8 cellular contexts compared by ENCODE assay signal in genomic region chr2:178522950-178523595, GRCh38. TPM values are rescaled to one million over a fixed set of nuclear protein-coding genes. Genes with fewer than 3 reads are reported as not detected.
A peak's percentile ranks its signal among the peaks of the same experiment; 100 is the strongest.
DNase-seq lines count a peak whose midpoint lies in the region; ATAC-seq and TF ChIP-seq lines count a peak whose summit lies in the region.

No MANE protein-coding gene starts in this region.

- CTCF ChIA-PET in SK-N-SH (lab: Yijun Ruan, JAX) = interaction anchor here (0.7 to 3.1 kb wide), 19 partner anchors 11 to 128 kb away, joined by 3 to 13 read pairs (median 5); partner anchors contain the start of gene PLEKHA3

- peak; percentile 58 for TF ChIP-seq RAD21 in SK-N-SH (IDR thresholded peaks at IDR 0.05; ENCODE audit: low read length)

- H3K4me1 Mint-ChIP-seq in activated naive CD8-positive, alpha-beta T cell treated with anti-CD3 and anti-CD28 coated beads for 36 hours = peaks cover 30% of the 10 kb centered on the region

- peak; percentile 97 for ATAC-seq in GM21528 (IDR thresholded peaks at IDR 0.05; ENCODE audit: low FRiP score, unreplicated experiment)
- ATAC-seq in Right ventricle myocardium superior (ENCODE audit: poor library complexity) = peak; percentile 83

- TF ChIP-seq POLR2A in ovary (IDR thresholded peaks at IDR 0.05) = peak; percentile 48

- DNase-seq in DMS79 (lab: John Stamatoyannopoulos, UW) (peak; percentile 7), SK-N-SH (peak; percentile 85), Right ventricle myocardium superior (peak; percentile 89), ovary (peak; percentile 76 to 89 (median 84)), tibial artery (peak; percentile 75 to 89)
- peak; percentile 86 for DNase-seq in activated naive CD8-positive, alpha-beta T cell treated with anti-CD3 and anti-CD28 coated beads for 36 hours

- H3K36me3 Mint-ChIP-seq in activated naive CD8-positive, alpha-beta T cell treated with anti-CD3 and anti-CD28 coated beads for 36 hours = peaks cover 19% of the 10 kb centered on the region

- H3K36me3 ChIP-seq in KMS-11 (ENCODE audit: insufficient read depth) = no peaks in the 10 kb centered on the region
- H3K36me3 ChIP-seq in SK-N-SH (replicated peaks in 1 of 2; ENCODE audit: control insufficient read depth in 1 of 2, insufficient read depth in 2 of 2, low read length in 1 of 2) = peaks cover 6 to 9% of the 10 kb centered on the region in 2 experiments
- no peaks in the 10 kb centered on the region for H3K36me3 ChIP-seq in ovary
- peaks cover 0 to 11% (median 10%) of the 10 kb centered on the region in 3 donors for H3K36me3 ChIP-seq in tibial artery

- H3K27me3 Mint-ChIP-seq in activated naive CD8-positive, alpha-beta T cell treated with anti-CD3 and anti-CD28 coated beads for 36 hours = no peaks in the 10 kb centered on the region

- H3K27me3 ChIP-seq in KMS-11 (ENCODE audit: insufficient read depth, low read depth) = no peaks in the 10 kb centered on the region
- H3K27me3 ChIP-seq in SK-N-SH (ENCODE audit: insufficient read depth) = no peaks in the 10 kb centered on the region
- no peaks in the 10 kb centered on the region for H3K27me3 ChIP-seq in ovary
- H3K27me3 ChIP-seq in tibial artery = no peaks in the 10 kb centered on the region

- POLR2A ChIA-PET in SK-N-SH (lab: Yijun Ruan, JAX) = interaction anchor here (1.5 to 2.8 kb wide), 3 partner anchors 14 to 109 kb away, joined by 3 to 12 read pairs (median 7); partner anchors contain the start of genes PJVK and PRKRA

- H2AFZ ChIP-seq in KMS-11 (ENCODE audit: low read depth) (no peak overlapping the region), SK-N-SH (ENCODE audit: low read depth) (peak overlapping the region; percentile 90)

- H3K27ac ChIP-seq in KMS-11 = no peak overlapping the region
- H3K27ac ChIP-seq in SK-N-SH (ENCODE audit: low read depth in 2 of 2, low read length in 1 of 2) = peak overlapping the region; percentile 71 to 80
- H3K27ac ChIP-seq in ovary = no peak overlapping the region
- peak overlapping the region; percentile 61 to 77 for H3K27ac ChIP-seq in tibial artery

- H3K4me1 ChIP-seq in KMS-11 (ENCODE audit: low read depth, poor library complexity, severe bottlenecking) = peaks cover under 1% of the 10 kb centered on the region
- peaks cover 0 to 3% of the 10 kb centered on the region in 2 experiments; a peak in 2 of 4 replicates for H3K4me1 ChIP-seq in SK-N-SH (ENCODE audit: control insufficient read depth in 1 of 2, insufficient read depth in 2 of 2, low read depth in 1 of 2, low read length in 1 of 2)
- H3K4me1 ChIP-seq in ovary (ENCODE audit: insufficient read depth) = peaks cover 1% of the 10 kb centered on the region
- peaks cover 0 to 10% (median 0%) of the 10 kb centered on the region in 4 donors for H3K4me1 ChIP-seq in tibial artery

- H3K4me3 ChIP-seq in KMS-11 (IDR thresholded peaks at IDR 0.05; ENCODE audit: insufficient read depth, low read depth, low read length) (no peak overlapping the region), SK-N-SH (ENCODE audit: low read depth in 2 of 2, low read length in 1 of 2) (peak overlapping the region; percentile 80 to 95), ovary (peak overlapping the region; percentile 48), tibial artery (peak overlapping the region; percentile 63 to 64)

- 7% methylated on average over 21 of the region's 25 CpGs for WGBS in SK-N-SH (ENCODE audit: low lambda C conversion rate)
- 8 to 17% (median 12%) methylated on average over 25 of the region's 25 CpGs for WGBS in ovary, 3 donors

- TF ChIP-seq EP300 in SK-N-SH (IDR thresholded peaks at IDR 0.05; ENCODE audit: borderline replicate concordance in 1 of 2, low read depth in 1 of 2, low read length in 1 of 2) (no peak), ovary (IDR thresholded peaks at IDR 0.05) (no peak)

- no peaks in the 10 kb centered on the region for H3K9me2 ChIP-seq in SK-N-SH

- H3K9me3 Mint-ChIP-seq in activated naive CD8-positive, alpha-beta T cell treated with anti-CD3 and anti-CD28 coated beads for 36 hours = peaks cover 4% of the 10 kb centered on the region

- H3K9ac ChIP-seq in KMS-11 (no peak overlapping the region), SK-N-SH (peak overlapping the region; percentile 83)

- H3K4me2 ChIP-seq in KMS-11 (no peak overlapping the region), SK-N-SH (peak overlapping the region; percentile 84)

- H3F3A ChIP-seq in SK-N-SH (replicated peaks; ENCODE audit: insufficient read depth) = peaks cover 3% of the 10 kb centered on the region

- H3K27ac Mint-ChIP-seq in activated naive CD8-positive, alpha-beta T cell treated with anti-CD3 and anti-CD28 coated beads for 36 hours = peak overlapping the region; percentile 85

- H3K79me2 ChIP-seq in KMS-11 (ENCODE audit: insufficient read depth, low read depth) = no peaks in the 10 kb centered on the region
- peaks cover 48% of the 10 kb centered on the region for H3K79me2 ChIP-seq in SK-N-SH (ENCODE audit: insufficient read depth)

- intact Hi-C loops in Right ventricle myocardium superior (cut with DNase I) (no loop called here), ovary (cut with DNase I) (loop anchor here in 1 of 4 donors (2.0 kb wide), 1 partner anchor 72 kb away; the partner anchor contains the start of genes PJVK and PRKRA), tibial artery (cut with DNase I; ENCODE audit: low total_unique reads) (no loop called here)

- TF ChIP-seq CTCF in KMS-11 (conservative IDR thresholded peaks at IDR 0.05; ENCODE audit: low read depth, low read length) (peak; percentile 41), SK-N-SH (IDR thresholded peaks at IDR 0.05) (peak; percentile 92), ovary (IDR thresholded peaks at IDR 0.05) (peak; percentile 66 to 75 (median 71)), tibial artery (IDR thresholded peaks at IDR 0.05) (peak; percentile 52 to 55)

- H4K20me1 ChIP-seq in KMS-11 (ENCODE audit: insufficient read depth) (no peaks in the 10 kb centered on the region), SK-N-SH (ENCODE audit: insufficient read depth) (no peaks in the 10 kb centered on the region)

- H3K4me3 Mint-ChIP-seq in activated naive CD8-positive, alpha-beta T cell treated with anti-CD3 and anti-CD28 coated beads for 36 hours = peak overlapping the region; percentile 91

- no peaks in the 10 kb centered on the region for H3K9me3 ChIP-seq in SK-N-SH
- no peaks in the 10 kb centered on the region for H3K9me3 ChIP-seq in ovary
- no peaks in the 10 kb centered on the region for H3K9me3 ChIP-seq in tibial artery

TF ChIP-seq in SK-N-SH, 30 proteins besides CTCF, POLR2A, EP300 and RAD21 (continues in another document):
- TF ChIP-seq IRF3 (IDR thresholded peaks at IDR 0.05; ENCODE audit: low read depth, low read length) (no peak), FOXM1 (IDR thresholded peaks at IDR 0.05; ENCODE audit: low read depth) (no peak), SMC3 (IDR thresholded peaks at IDR 0.05; ENCODE audit: low read depth, low read length) (peak; percentile 33), RCOR1 (IDR thresholded peaks at IDR 0.05; ENCODE audit: low read length) (0 out of 2 replicates have a peak, but pooled peaks have one; percentile 8), GABPA (IDR thresholded peaks at IDR 0.05; ENCODE audit: low read depth) (peak; percentile 92), REST (IDR thresholded peaks at IDR 0.05; ENCODE audit: low read depth, low read length) (0 out of 2 replicates have a peak, but pooled peaks have one; percentile 22), JUND (IDR thresholded peaks at IDR 0.05) (no peak)

RNA-seq across cellular contexts. Expression of gene PLEKHA3, which starts 42.8 kb away (rescaled TPM):
- polyA plus RNA-seq in SK-N-SH (2012; rRNA removed) (5.7 and 6.4 TPM in 2 replicates), ovary (10 to 100 TPM in 1 of 2 donors, 1 to 10 TPM in 1; 4.4 to 24.6 TPM)
- polyA plus RNA-seq in SK-N-SH (2012; cell fraction: cytosol; rRNA removed) = 8.2 and 18.3 TPM in 2 replicates
- 2.0 and 5.1 TPM in 2 replicates for polyA plus RNA-seq in SK-N-SH (2012; cell fraction: nucleus; rRNA removed)
- total RNA-seq in activated naive CD8-positive, alpha-beta T cell treated with anti-CD3 and anti-CD28 coated beads for 36 hours = 10 to 100 TPM; 24.9 to 28.1 TPM
- total RNA-seq in Right ventricle myocardium superior (32.2 TPM), ovary (10 to 100 TPM in 6 of 7 donors, 1 to 10 TPM in 1; 8.6 to 40.6 (median 33.1) TPM)

RNA-seq across cellular contexts. Expression of gene FKBP7, which starts 44.7 kb away (rescaled TPM):
- polyA plus RNA-seq in SK-N-SH (2012; rRNA removed) (34.7 and 35.6 TPM in 2 replicates), ovary (10 to 100 TPM; 57.4 to 79.2 TPM)
- 50.4 and 59.5 TPM in 2 replicates for polyA plus RNA-seq in SK-N-SH (2012; cell fraction: cytosol; rRNA removed)
- 20.1 and 20.2 TPM in 2 replicates for polyA plus RNA-seq in SK-N-SH (2012; cell fraction: nucleus; rRNA removed)
- 1 to 10 TPM; 3.8 to 4.7 TPM for total RNA-seq in activated naive CD8-positive, alpha-beta T cell treated with anti-CD3 and anti-CD28 coated beads for 36 hours
- total RNA-seq in Right ventricle myocardium superior (6.5 TPM), ovary (10 to 100 TPM; 31.6 to 69.4 (median 43.3) TPM)

Comparison
In these comparisons a context has a peak if more than half of its experiments do, and no peak if none do; other contexts are left out.
1. DNase-seq: peak in every context shown above with its lines; median percentile 89 in Right ventricle myocardium superior; 86 in activated naive CD8-positive, alpha-beta T cell treated with anti-CD3 and anti-CD28 coated beads for 36 hours; 85 in SK-N-SH; 84 in ovary; 82 in tibial artery; 7 in DMS79.
2. H3K27ac ChIP-seq: peak in SK-N-SH (2 of 2) and tibial artery (2 of 2); none in KMS-11 (single experiment) and ovary (0 of 2).
3. CTCF ChIP-seq: peak in every context shown above with its lines; median percentile 92 in SK-N-SH; 71 in ovary; 54 in tibial artery; 41 in KMS-11.